In the genomic region with DNA sequence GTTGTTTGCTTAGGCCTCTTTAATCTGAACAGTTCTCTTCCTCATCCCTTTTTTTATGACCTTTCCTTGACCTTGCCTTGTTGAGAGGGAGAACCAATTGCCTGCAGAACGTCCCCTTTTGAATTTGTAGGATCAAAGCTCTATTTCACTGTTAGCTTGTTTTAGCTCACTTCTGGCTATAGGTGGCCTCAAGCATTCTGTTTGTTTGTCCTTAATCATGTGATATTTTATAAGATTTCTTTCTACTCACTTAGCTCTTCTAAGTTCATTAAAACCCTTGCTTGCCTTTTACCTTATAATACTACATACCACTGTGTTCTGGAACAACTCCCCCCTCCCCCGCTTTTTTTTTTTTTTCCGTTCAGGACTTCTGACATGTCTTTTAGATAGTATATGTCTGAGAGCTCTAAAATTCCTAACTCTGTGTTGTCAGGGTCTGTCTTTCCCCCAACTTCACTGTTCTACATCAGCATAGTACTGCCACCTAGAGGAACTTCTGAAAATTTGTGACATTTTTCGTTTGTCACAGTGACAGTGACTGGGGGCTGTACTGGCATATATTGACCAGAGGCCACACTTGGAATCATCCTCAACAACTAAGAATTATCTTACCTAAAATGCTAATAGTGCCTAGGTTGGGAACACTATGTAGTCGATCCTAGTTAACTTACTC, we compare ENCODE assay signal across 8 cellular contexts.
DNase-seq lines count a peak whose midpoint lies in the region; ATAC-seq and TF ChIP-seq lines count a peak whose summit lies in the region.

No MANE protein-coding gene starts in this region.

- peaks cover 3% of the 10 kb centered on the region for H3K9me3 Mint-ChIP-seq in glutamatergic neuron (ENCODE audit: unreplicated experiment)
- no peaks in the 10 kb centered on the region for H3K9me3 Mint-ChIP-seq in activated T-helper 2 cell treated with anti-CD3 and anti-CD28 coated beads, Interferon-gamma antibody, Interleukin-2, Interleukin-4, amounts not matched to agents 10 μg/mL and 5 μg/mL and 100 μg/mL, durations not matched to agents 14 hours and 24 hours and 36 hours

- H3K36me3 ChIP-seq in upper lobe of right lung: no peaks in the 10 kb centered on the region

- H3K4me1 ChIP-seq in upper lobe of right lung: no peaks in the 10 kb centered on the region

- no peaks in the 10 kb centered on the region for H3K9me3 ChIP-seq in upper lobe of right lung

- TF ChIP-seq CTCF in C4-2B (conservative IDR thresholded peaks at IDR 0.05): peak; percentile 64
- TF ChIP-seq CTCF in glutamatergic neuron (IDR thresholded peaks at IDR 0.05; ENCODE audit: partially characterized antibody, unreplicated experiment): peak; percentile 70
- TF ChIP-seq CTCF in upper lobe of right lung (IDR thresholded peaks at IDR 0.05): peak; percentile 44

- peaks cover 2% of the 10 kb centered on the region for H3K4me1 Mint-ChIP-seq in glutamatergic neuron (ENCODE audit: low read depth, unreplicated experiment)
- H3K4me1 Mint-ChIP-seq in activated T-helper 2 cell treated with anti-CD3 and anti-CD28 coated beads, Interferon-gamma antibody, Interleukin-2, Interleukin-4, amounts not matched to agents 10 μg/mL and 5 μg/mL and 100 μg/mL, durations not matched to agents 14 hours and 24 hours and 36 hours (ENCODE audit: low read depth): no peaks in the 10 kb centered on the region

- no peak overlapping the region for H3K27ac Mint-ChIP-seq in glutamatergic neuron (ENCODE audit: unreplicated experiment)
- H3K27ac Mint-ChIP-seq in activated T-helper 2 cell treated with anti-CD3 and anti-CD28 coated beads, Interferon-gamma antibody, Interleukin-2, Interleukin-4, amounts not matched to agents 10 μg/mL and 5 μg/mL and 100 μg/mL, durations not matched to agents 14 hours and 24 hours and 36 hours: no peak overlapping the region

- DNase-seq in HT1080 (ENCODE audit: low read depth): peak; percentile 44
- DNase-seq in SKM-1 treated with dmso at 0.1 percent for 144 hours (lab: John Stamatoyannopoulos, UW; ENCODE audit: unreplicated experiment): peak; percentile 54
- no peak for DNase-seq in glutamatergic neuron
- no peak for DNase-seq in upper lobe of right lung
- no peak for DNase-seq in activated T-helper 2 cell treated with anti-CD3 and anti-CD28 coated beads, Interferon-gamma antibody, Interleukin-2, Interleukin-4, amounts not matched to agents 10 μg/mL and 5 μg/mL and 100 μg/mL, durations not matched to agents 14 hours and 24 hours and 36 hours (ENCODE audit: low spot score)
- DNase-seq in NCI-H226: no peak

- ATAC-seq in GM18867 (IDR thresholded peaks at IDR 0.05; ENCODE audit: unreplicated experiment) (peak; percentile 76), upper lobe of right lung (peak; percentile 46)

- H3K27ac ChIP-seq in C4-2B: no peak overlapping the region
- H3K27ac ChIP-seq in upper lobe of right lung: no peak overlapping the region

- H3K4me3 ChIP-seq in upper lobe of right lung: no peak overlapping the region

- intact Hi-C loops in upper lobe of right lung (cut with DNase I): no loop called here
- intact Hi-C loops in activated T-helper 2 cell treated with anti-CD3 and anti-CD28 coated beads, Interferon-gamma antibody, Interleukin-2, Interleukin-4, amounts not matched to agents 10 μg/mL and 5 μg/mL and 100 μg/mL, durations not matched to agents 14 hours and 24 hours and 36 hours (cut with micrococcal nuclease): loop anchor here (2.0 to 10.0 kb wide), 4 partner anchors 61 to 441 kb away; no protein-coding TSS in a partner anchor

- no peaks in the 10 kb centered on the region for H3K27me3 ChIP-seq in upper lobe of right lung

- no peak overlapping the region for H3K4me3 Mint-ChIP-seq in glutamatergic neuron (ENCODE audit: unreplicated experiment)
- no peak overlapping the region for H3K4me3 Mint-ChIP-seq in activated T-helper 2 cell treated with anti-CD3 and anti-CD28 coated beads, Interferon-gamma antibody, Interleukin-2, Interleukin-4, amounts not matched to agents 10 μg/mL and 5 μg/mL and 100 μg/mL, durations not matched to agents 14 hours and 24 hours and 36 hours (ENCODE audit: low read depth)

- H3K36me3 Mint-ChIP-seq in glutamatergic neuron (ENCODE audit: unreplicated experiment): no peaks in the 10 kb centered on the region
- H3K36me3 Mint-ChIP-seq in activated T-helper 2 cell treated with anti-CD3 and anti-CD28 coated beads, Interferon-gamma antibody, Interleukin-2, Interleukin-4, amounts not matched to agents 10 μg/mL and 5 μg/mL and 100 μg/mL, durations not matched to agents 14 hours and 24 hours and 36 hours (ENCODE audit: low read depth): no peaks in the 10 kb centered on the region

- H3K27me3 Mint-ChIP-seq in glutamatergic neuron (ENCODE audit: unreplicated experiment): peaks cover 5% of the 10 kb centered on the region
- H3K27me3 Mint-ChIP-seq in activated T-helper 2 cell treated with anti-CD3 and anti-CD28 coated beads, Interferon-gamma antibody, Interleukin-2, Interleukin-4, amounts not matched to agents 10 μg/mL and 5 μg/mL and 100 μg/mL, durations not matched to agents 14 hours and 24 hours and 36 hours (ENCODE audit: low read depth): no peaks in the 10 kb centered on the region

Comparison
In these comparisons a context has a peak if more than half of its experiments do, and no peak if none do; other contexts are left out.
1. DNase-seq: peak in HT1080 (single experiment) and SKM-1 treated with dmso at 0.1 percent for 144 hours (single experiment); none in glutamatergic neuron (single experiment), upper lobe of right lung (single experiment), activated T-helper 2 cell treated with anti-CD3 and anti-CD28 coated beads, Interferon-gamma antibody, Interleukin-2, Interleukin-4, amounts not matched to agents 10 μg/mL and 5 μg/mL and 100 μg/mL, durations not matched to agents 14 hours and 24 hours and 36 hours (single experiment) and NCI-H226 (single experiment).
2. Peak in every context shown above with its lines, with median percentiles within 50 percentile points of each other: CTCF ChIP-seq.